22 cellular contexts compared by ENCODE assay signal in the genomic region with DNA sequence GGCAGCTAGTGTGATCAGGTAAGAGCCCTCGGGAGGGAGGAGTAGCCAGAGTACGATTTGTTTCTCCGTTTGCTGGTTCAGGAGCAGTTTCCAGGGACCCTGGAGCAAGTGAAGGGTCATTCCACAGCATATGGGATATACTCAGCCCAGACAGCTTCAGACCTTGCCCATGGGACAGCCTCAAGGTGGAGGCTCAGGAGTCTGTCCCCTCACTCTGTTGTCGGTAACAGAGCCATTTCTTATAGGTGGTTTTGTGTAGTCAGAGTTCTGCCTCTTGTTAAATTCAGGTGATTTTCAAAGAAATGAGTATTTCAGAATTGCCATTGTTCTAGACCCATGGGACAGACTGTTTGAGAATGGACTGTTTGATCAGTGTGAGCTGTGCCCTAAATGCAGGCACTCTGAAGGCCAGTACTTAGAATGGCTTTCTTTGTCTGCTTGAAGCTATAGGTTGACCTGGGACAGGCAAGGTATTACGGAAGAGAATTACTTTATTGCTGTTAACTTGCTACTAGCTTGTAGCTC. TPM values are rescaled to one million over a fixed set of nuclear protein-coding genes. Genes with fewer than 3 reads are reported as not detected.
DNase-seq lines count a peak whose midpoint lies in the region; ATAC-seq, FAIRE-seq and TF ChIP-seq lines count a peak whose summit lies in the region.
"Had no signal": no experiment of that assay in that cellular context is flagged by ENCODE, and none has a peak within 500 bp of the region (broad histone marks: within the 10 kb centered on the region; RNA-seq: fewer than 3 reads in every experiment).

No MANE protein-coding gene starts in this region.

- H3K27me3 ChIP-seq in HepG2 (ENCODE audit: control insufficient read depth in 1 of 2, insufficient read depth in 2 of 2, low read length in 2 of 2) = no peaks in the 10 kb centered on the region
- no peaks in the 10 kb centered on the region for H3K27me3 ChIP-seq in right lobe of liver
- H3K27me3 ChIP-seq in neuronal stem cell (ENCODE audit: control insufficient read depth in 3 of 3, insufficient read depth in 3 of 3, low read depth in 1 of 3, low read length in 3 of 3) = no peaks in the 10 kb centered on the region

- ATAC-seq in HepG2 (peak; percentile 99), right lobe of liver (no peak), GM21526 (IDR thresholded peaks at IDR 0.05; ENCODE audit: low FRiP score, unreplicated experiment) (no peak)
- ATAC-seq: Panc1 had no signal

- DNase-seq in HepG2 (ENCODE audit: low spot score) = peak; percentile 98
- DNase-seq in right lobe of liver = no peak
- no peak for DNase-seq in glutamatergic neuron
- no peak for DNase-seq in neuronal stem cell (ENCODE audit: low spot score)
- DNase-seq in NOMO-1 (lab: John Stamatoyannopoulos, UW; ENCODE audit: unreplicated experiment in 2 of 2) = no peak
- no peak for DNase-seq in NCI-H510A (lab: John Stamatoyannopoulos, UW)
- DNase-seq: 8988T; C1 segment of cervical spinal cord; EL; GF-D8; KBM-7; NCI-H1092; NCI-H1436; NCI-H187 treated with DMSO at 0.1 percent for 48 hours; NCI-H2227 treated with DMSO at 0.1 percent for 48 hours; NCI-H524; NCI-H774; NK-92 treated with Interleukin-12 subunit alpha and Interleukin-12 subunit beta, amount 100 ng/mL, for 24 hours; SIG-M5 had no signal

- TF ChIP-seq POLR2A in HepG2 (IDR thresholded peaks at IDR 0.05; ENCODE audit: insufficient read depth in 1 of 2, low read depth in 2 of 2, low read length in 2 of 2) = no peak
- no peak for TF ChIP-seq POLR2A in right lobe of liver (IDR thresholded peaks at IDR 0.05)

- H4K8ac ChIP-seq in neuronal stem cell (ENCODE audit: low read depth, low read length) = no peak overlapping the region

- H3K9me3 ChIP-seq in HepG2 (ENCODE audit: low read length) (no peaks in the 10 kb centered on the region), right lobe of liver (no peaks in the 10 kb centered on the region), neuronal stem cell (replicated peaks in 1 of 2; ENCODE audit: control insufficient read depth in 2 of 2, insufficient read depth in 1 of 2, low read depth in 1 of 2, low read length in 2 of 2) (peaks cover 0 to 3% of the 10 kb centered on the region in 2 donors)

- H3K4me1 Mint-ChIP-seq in glutamatergic neuron (ENCODE audit: low read depth, unreplicated experiment) = peaks cover 38% of the 10 kb centered on the region

- H3K4me1 ChIP-seq in HepG2 (ENCODE audit: insufficient read depth, low read length) (peaks cover 91% of the 10 kb centered on the region), right lobe of liver (no peaks in the 10 kb centered on the region), neuronal stem cell (ENCODE audit: control insufficient read depth in 2 of 2, insufficient read depth in 1 of 2, low read depth in 1 of 2, low read length in 2 of 2) (peaks cover 6 to 10% of the 10 kb centered on the region in 2 donors)

- H2AFZ ChIP-seq in HepG2 (ENCODE audit: low read length) = no peak overlapping the region
- H2AFZ ChIP-seq in neuronal stem cell (ENCODE audit: low read length) = no peak overlapping the region

- H3K27ac ChIP-seq in HepG2 (ENCODE audit: extremely low read length, insufficient read depth, low read length) (peak overlapping the region; percentile 88), right lobe of liver (no peak overlapping the region), neuronal stem cell (replicated peaks; ENCODE audit: low read length) (no peak overlapping the region)

- 6% methylated on average over 5 of the region's 5 CpGs for WGBS in HepG2 (ENCODE audit: low lambda C conversion rate)
- WGBS in right lobe of liver (ENCODE audit: insufficient coverage, low coverage, low lambda C conversion rate, missing lambda C conversion rate) = 92% methylated on average over 4 of the region's 5 CpGs
- no CpG with 5 or more reads among the region's 5 CpGs for WGBS in neuronal stem cell (ENCODE audit: extremely low coverage in 2 of 2, insufficient read length in 2 of 2, insufficient replicate concordance in 1 of 2), 2 donors

- TF ChIP-seq RAD21 in HepG2 (CRISPR knock-in tag; IDR thresholded peaks at IDR 0.05) = no peak

- no peak for TF ChIP-seq CTCF in HepG2 (CRISPR knock-in tag; IDR thresholded peaks at IDR 0.05)
- TF ChIP-seq CTCF in right lobe of liver (IDR thresholded peaks at IDR 0.05) = no peak
- TF ChIP-seq CTCF in glutamatergic neuron (IDR thresholded peaks at IDR 0.05; ENCODE audit: partially characterized antibody, unreplicated experiment) = no peak

- no peak overlapping the region for H2BK12ac ChIP-seq in neuronal stem cell (ENCODE audit: low read length)

- no peak overlapping the region for H2AK5ac ChIP-seq in neuronal stem cell (ENCODE audit: low read depth, low read length)

- no peak overlapping the region for H2BK120ac ChIP-seq in neuronal stem cell (ENCODE audit: low read depth, low read length)

- H3K4ac ChIP-seq in neuronal stem cell (ENCODE audit: low read length) = no peak overlapping the region

- no peak overlapping the region for H4K91ac ChIP-seq in neuronal stem cell (ENCODE audit: low read depth, low read length, poor library complexity)

- H3K9ac ChIP-seq in HepG2 (ENCODE audit: insufficient read depth, low read depth, low read length) (peak overlapping the region; percentile 68), neuronal stem cell (ENCODE audit: low read depth, low read length, poor library complexity) (no peak overlapping the region)

- CTCF ChIA-PET in HepG2 (lab: Yijun Ruan, JAX; ENCODE audit: low intra/inter-chr PET ratio, low total read pairs) = no interaction called here

- peak overlapping the region; percentile 3 to 54 (median 29); a peak in 3 of 6 replicates for H3K4me3 ChIP-seq in HepG2 (replicated peaks in 1 of 3; ENCODE audit: insufficient read depth in 1 of 3, low read depth in 2 of 3, low read length in 3 of 3)
- H3K4me3 ChIP-seq in right lobe of liver = no peak overlapping the region
- no peak overlapping the region for H3K4me3 ChIP-seq in neuronal stem cell (ENCODE audit: low read length in 2 of 2)

- H3K23ac ChIP-seq in neuronal stem cell (ENCODE audit: low read depth, low read length, poor library complexity) = no peak overlapping the region

- TF ChIP-seq EP300 in HepG2 (IDR thresholded peaks at IDR 0.05; ENCODE audit: low read depth in 2 of 2, low read length in 2 of 2) (peak in 1 of 2 experiments; percentile 89; a peak in 2 of 4 replicates), HepG2 (CRISPR knock-in tag; IDR thresholded peaks at IDR 0.05; ENCODE audit: borderline replicate concordance) (peak; percentile 72; the same call in 1 of the 2 replicates)

- H2BK15ac ChIP-seq in neuronal stem cell (ENCODE audit: low read length) = no peak overlapping the region

- peak overlapping the region; percentile 56 for H3K27ac Mint-ChIP-seq in glutamatergic neuron (ENCODE audit: unreplicated experiment)

- no peak overlapping the region for H3K4me3 Mint-ChIP-seq in glutamatergic neuron (ENCODE audit: unreplicated experiment)

- peaks cover 92% of the 10 kb centered on the region for H3K79me2 ChIP-seq in HepG2 (ENCODE audit: insufficient read depth, low read length)

- peak overlapping the region; percentile 15 for H3K18ac ChIP-seq in neuronal stem cell (ENCODE audit: low read length)

- intact Hi-C loops in HepG2 (cut with micrococcal nuclease; ENCODE audit: unreplicated experiment) = loop anchor here (2.0 to 5.0 kb wide), 3 partner anchors 13 to 77 kb away; no protein-coding TSS in a partner anchor
- intact Hi-C loops in right lobe of liver (cut with DNase I) = no loop called here

- H4K20me1 ChIP-seq in HepG2 (ENCODE audit: insufficient read depth, low read length) = 0 out of 2 replicates have a peak, but pooled peaks cover 3% of the 10 kb centered on the region

- H3K27me3 Mint-ChIP-seq in glutamatergic neuron (ENCODE audit: unreplicated experiment) = peaks cover 2% of the 10 kb centered on the region

- H3K9me3 Mint-ChIP-seq in glutamatergic neuron (ENCODE audit: unreplicated experiment) = peaks cover 2% of the 10 kb centered on the region

- H3K36me3 Mint-ChIP-seq in glutamatergic neuron (ENCODE audit: unreplicated experiment) = no peaks in the 10 kb centered on the region

- peaks cover 5 to 25% of the 10 kb centered on the region in 2 experiments; a peak in 3 of 5 replicates for H3K36me3 ChIP-seq in HepG2 (replicated peaks in 1 of 2; ENCODE audit: control insufficient read depth in 1 of 2, insufficient read depth in 2 of 2, low read length in 2 of 2)
- no peaks in the 10 kb centered on the region for H3K36me3 ChIP-seq in right lobe of liver
- H3K36me3 ChIP-seq in neuronal stem cell (replicated peaks in 1 of 2; ENCODE audit: control insufficient read depth in 2 of 2, insufficient read depth in 2 of 2, low read length in 2 of 2) = peaks cover 0 to 62% of the 10 kb centered on the region in 2 donors

- no peak overlapping the region for H2BK5ac ChIP-seq in neuronal stem cell (ENCODE audit: low read length)

- peaks cover 5% of the 10 kb centered on the region for H3K79me1 ChIP-seq in neuronal stem cell (ENCODE audit: low read depth, low read length)

- H3K4me2 ChIP-seq in HepG2 (ENCODE audit: low read depth, low read length) = peak overlapping the region; percentile 92
- H3K4me2 ChIP-seq in neuronal stem cell (ENCODE audit: insufficient read depth, low read length, poor library complexity, severe bottlenecking) = no peak overlapping the region

- POLR2A ChIA-PET in HepG2 (lab: Yijun Ruan, JAX) = interaction anchor here (0.7 to 1.9 kb wide), 5 partner anchors 9 to 136 kb away, joined by 3 to 8 read pairs (median 8); a partner anchor contains a TSS

- in situ Hi-C loops in HepG2 (cut with HindIII; ENCODE audit: extremely low pct_ligation_motif_present, low pct_unique_long_range_greater_than_20kb) = no loop called here

- FAIRE-seq in HepG2 (lab: Jason Lieb, UNC) = peak; percentile 87
- FAIRE-seq: H54 had no signal

- no peak overlapping the region for H3K14ac ChIP-seq in neuronal stem cell (ENCODE audit: low read length)

- BruUV-seq in HepG2 (replicated peaks; lab: Mats Ljungman, UMichigan) = no TSS peak

RNA-seq across cellular contexts. Expression of a gene that starts 15.2 kb away (rescaled TPM):
- total RNA-seq in HepG2 (2016; rRNA removed; fragmentation: Illumina TruSeq; extraction: Trizol) (63.2 and 66.5 TPM in 2 replicates), right lobe of liver (10 to 100 TPM in 2 of 6 experiments, 1 to 10 TPM in 4; 3.5 to 12.1 (median 7.1) TPM), glutamatergic neuron (ENCODE audit: unreplicated experiment) (166 TPM)
- 6.8 and 8.5 TPM in 2 replicates for total RNA-seq in HepG2 (2016; cell fraction: cytosol; rRNA removed; fragmentation: Illumina TruSeq; extraction: Trizol; ENCODE audit: low read depth)
- 60.0 and 65.7 TPM in 2 replicates for total RNA-seq in HepG2 (2016; cell fraction: insoluble cytoplasmic fraction; rRNA removed; fragmentation: Illumina TruSeq; extraction: Trizol)
- total RNA-seq in HepG2 (2016; cell fraction: membrane; rRNA removed; fragmentation: Illumina TruSeq; extraction: Trizol) = 25.0 and 25.7 TPM in 2 replicates
- total RNA-seq in HepG2 (2016; cell fraction: nucleus; rRNA removed; fragmentation: Illumina TruSeq; extraction: Trizol) = 76.2 and 83.3 TPM in 2 replicates
- polyA plus RNA-seq in HepG2 (2011; rRNA removed) = 62.5 and 67.7 TPM in 2 replicates
- polyA plus RNA-seq in HepG2 (2011; cell fraction: cytosol; rRNA removed) = 20.3 and 32.4 TPM in 2 replicates
- polyA plus RNA-seq in HepG2 (2011; cell fraction: nucleus; rRNA removed) = 78.2 and 99.5 TPM in 2 replicates
- 73.3 and 86.5 TPM in 2 replicates for polyA plus RNA-seq in HepG2 (2012)
- polyA plus RNA-seq in HepG2 (2016; cell fraction: cytosol; fragmentation: Illumina TruSeq; extraction: Trizol; ENCODE audit: low read depth) = 1.7 and 2.1 TPM in 2 replicates
- polyA plus RNA-seq in HepG2 (2016; cell fraction: insoluble cytoplasmic fraction; fragmentation: Illumina TruSeq; extraction: Trizol; ENCODE audit: low read depth) = 66.8 and 70.0 TPM in 2 replicates
- 9.7 and 11.9 TPM in 2 replicates for polyA plus RNA-seq in HepG2 (2016; cell fraction: membrane; fragmentation: Illumina TruSeq; extraction: Trizol; ENCODE audit: low read depth)
- 139 and 144 TPM in 2 replicates for polyA plus RNA-seq in HepG2 (2016; cell fraction: nucleus; fragmentation: Illumina TruSeq; extraction: Trizol; ENCODE audit: insufficient read depth, low read depth)
- 4.2 and 30.7 TPM in 2 replicates for polyA minus RNA-seq in HepG2 (2011; rRNA and poly(A)+ RNA removed; ENCODE audit: low replicate concordance)
- 43.7 and 45.2 TPM in 2 replicates for polyA minus RNA-seq in HepG2 (2011; cell fraction: cytosol; rRNA and poly(A)+ RNA removed)
- 160 and 184 TPM in 2 replicates for polyA minus RNA-seq in HepG2 (2011; cell fraction: nucleus; rRNA and poly(A)+ RNA removed)
- 30.6 TPM for polyA plus RNA-seq in neuronal stem cell (2013, experiment 1 of 2)
- 30.8 TPM for polyA plus RNA-seq in neuronal stem cell (2013, experiment 2 of 2)

Comparison
In these comparisons a context has a peak if more than half of its experiments do, and no peak if none do; other contexts are left out.
1. H3K4me3 ChIP-seq: peak in HepG2 (3 of 3); none in right lobe of liver (0 of 3) and neuronal stem cell (0 of 2).